In genomic region chr19:21020298-21021227, GRCh38 we compare ENCODE assay signal across 8 cellular contexts. TPM values are rescaled to one million over a fixed set of nuclear protein-coding genes. Genes with fewer than 3 reads are reported as not detected.
DNase-seq lines count a peak whose midpoint lies in the region; ATAC-seq and TF ChIP-seq lines count a peak whose summit lies in the region.

Gene ZNF430 (plus strand): TSS chr19:21020657. CDS start chr19:21020801, 144 bp downstream.

- peak within 1 kb of the TSS; percentile 91 for H2AFZ ChIP-seq in PC-9

- peak; percentile 96 for ATAC-seq in GM21576 (IDR thresholded peaks at IDR 0.05; ENCODE audit: unreplicated experiment)

- no peaks in the 10 kb centered on the region for H4K20me1 ChIP-seq in PC-9 (ENCODE audit: insufficient read depth)

- peak; percentile 98 for DNase-seq in DMS114 treated with DMSO at 0.1 percent for 48 hours (lab: John Stamatoyannopoulos, UW; ENCODE audit: unreplicated experiment)
- peak; percentile 98 for DNase-seq in Jurkat, Clone E6-1 (ENCODE audit: low read depth, low spot score)
- DNase-seq in PC-9 = peak; percentile 90 to 91
- DNase-seq in activated T-cell treated with anti-CD3 and anti-CD28 coated beads, Interleukin-2, amount 50 U/mL, for 1 hour = peak; percentile 84
- peak; percentile 79 to 84 for DNase-seq in stimulated activated CD8-positive, alpha-beta memory T cell treated with anti-CD3 and anti-CD28 coated beads, Interleukin-7, amount 100 ng/mL, for 1 hour (ENCODE audit: low read depth in 2 of 2)

- H3K9ac ChIP-seq in mucosa of stomach (ENCODE audit: low read length) = peak within 1 kb of the TSS; percentile 89

- H3K4me2 ChIP-seq in PC-9 = peak within 1 kb of the TSS; percentile 85

- H3K79me2 ChIP-seq in PC-9 (ENCODE audit: low read depth) = peaks cover 18% of the 10 kb centered on the region

- no peaks in the 10 kb centered on the region for H3K9me3 ChIP-seq in PC-9 (ENCODE audit: insufficient read depth, low read depth)
- no peaks in the 10 kb centered on the region for H3K9me3 ChIP-seq in esophagus (ENCODE audit: control insufficient read depth in 2 of 2, insufficient read depth in 1 of 2, low read depth in 1 of 2, low read length in 1 of 2)
- no peaks in the 10 kb centered on the region for H3K9me3 ChIP-seq in mucosa of stomach (ENCODE audit: control insufficient read depth, low read length)

- H3K27ac ChIP-seq in PC-9 (peak within 1 kb of the TSS; percentile 50; the same call in 1 of the 2 replicates), esophagus (ENCODE audit: low read depth in 2 of 2, low read length in 1 of 2) (peak within 1 kb of the TSS; percentile 89 to 99)

- TSS peak; percentile 48 for BruUV-seq in PC-9 (replicated peaks; lab: Mats Ljungman, UMichigan)

- peak within 1 kb of the TSS; percentile 89 for H3K4me3 ChIP-seq in Jurkat, Clone E6-1 (ENCODE audit: low read length)
- H3K4me3 ChIP-seq in PC-9 (peak within 1 kb of the TSS; percentile 87), esophagus (ENCODE audit: low read depth in 1 of 2, low read length in 2 of 2) (peak within 1 kb of the TSS; percentile 76 to 89), mucosa of stomach (ENCODE audit: low read length) (peak within 1 kb of the TSS; percentile 85)

- H3K4me1 ChIP-seq in PC-9 (replicated peaks; ENCODE audit: insufficient read depth) = peaks cover 24% of the 10 kb centered on the region
- H3K4me1 ChIP-seq in esophagus (ENCODE audit: control insufficient read depth in 2 of 2, insufficient read depth in 2 of 2, low read length in 1 of 2) = no peaks in the 10 kb centered on the region
- peaks cover 15% of the 10 kb centered on the region for H3K4me1 ChIP-seq in mucosa of stomach (ENCODE audit: control insufficient read depth, insufficient read depth, low read length)

- H3F3A ChIP-seq in PC-9 (ENCODE audit: insufficient read depth, low read depth) = peaks cover 3% of the 10 kb centered on the region; the same call in 1 of the 2 replicates

- H3K27me3 ChIP-seq in PC-9 (ENCODE audit: insufficient read depth, low read depth) (no peaks in the 10 kb centered on the region), esophagus (ENCODE audit: control insufficient read depth in 1 of 2, insufficient read depth in 2 of 2, low read length in 2 of 2) (no peaks in the 10 kb centered on the region), mucosa of stomach (ENCODE audit: control insufficient read depth, insufficient read depth, low read length) (no peaks in the 10 kb centered on the region)

- intact Hi-C loops in PC-9 (cut with micrococcal nuclease; ENCODE audit: unreplicated experiment) = loop anchor here (5.0 kb wide), 1 partner anchor 122 kb away; the partner anchor contains the start of gene ZNF431

- WGBS in esophagus, 2 donors = 4 to 5% methylated on average over 44 of the region's 44 CpGs

- CTCF ChIA-PET in PC-9 (lab: Charles Lee) = no interaction called here

- H3K9me2 ChIP-seq in PC-9 (ENCODE audit: insufficient read depth) = no peaks in the 10 kb centered on the region

- TF ChIP-seq CTCF in PC-9 (conservative IDR thresholded peaks at IDR 0.05) = no peak

- POLR2A ChIA-PET in PC-9 (lab: Charles Lee; ENCODE audit: unreplicated experiment) = interaction anchor here (0.6 kb wide), 1 partner anchor 308 kb away, joined by 4 read pairs; the partner anchor contains the start of gene ZNF708

- H3K36me3 ChIP-seq in PC-9 (ENCODE audit: low read depth) (peaks cover 13% of the 10 kb centered on the region), esophagus (ENCODE audit: control insufficient read depth in 2 of 2, insufficient read depth in 2 of 2, low read length in 1 of 2) (no peaks in the 10 kb centered on the region), mucosa of stomach (ENCODE audit: control insufficient read depth, insufficient read depth, low read length) (no peaks in the 10 kb centered on the region)

RNA-seq across cellular contexts. Expression of gene ZNF430, which starts in this region (rescaled TPM):
- 9.2 TPM for polyA plus RNA-seq in Jurkat, Clone E6-1 (2012; ENCODE audit: insufficient read depth, insufficient read length)
- total RNA-seq in PC-9 (2021) = 7.4 and 8.2 TPM in 2 replicates
- 1 to 10 TPM; 4.2 to 5.9 TPM for polyA plus RNA-seq in esophagus

Comparison
In these comparisons a context has a peak if more than half of its experiments do, and no peak if none do; other contexts are left out.
1. Peak in every context shown above with its lines: DNase-seq, ATAC-seq, H3K4me3 ChIP-seq and H3K27ac ChIP-seq.